12 cellular contexts compared by ENCODE assay signal in the genomic region with DNA sequence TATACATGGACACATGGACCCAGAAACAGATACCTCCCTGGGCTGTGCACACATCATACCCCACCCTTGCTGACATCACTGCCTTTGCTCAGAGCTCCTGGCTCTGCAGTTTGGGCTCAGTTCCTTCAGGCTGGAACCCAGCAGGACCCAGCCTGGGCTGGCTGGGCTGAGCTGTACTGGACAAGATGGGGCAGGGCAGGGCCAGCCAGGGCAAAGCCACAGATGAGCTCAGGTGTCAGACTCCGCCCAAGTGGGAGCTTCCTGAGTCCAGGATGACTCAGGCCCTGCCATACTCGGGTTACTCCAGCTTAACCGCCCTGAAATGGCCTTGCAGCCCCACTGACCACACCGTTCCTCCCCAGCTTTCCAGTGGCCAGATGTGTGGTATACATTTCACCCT.
DNase-seq lines count a peak whose midpoint lies in the region; ATAC-seq and TF ChIP-seq lines count a peak whose summit lies in the region.
"Had no signal": no experiment of that assay in that cellular context is flagged by ENCODE, and none has a peak within 500 bp of the region (broad histone marks: within the 10 kb centered on the region; RNA-seq: fewer than 3 reads in every experiment).

No MANE protein-coding gene starts in this region.

- peak; percentile 87 for DNase-seq in DMS53 (lab: John Stamatoyannopoulos, UW)
- no peak for DNase-seq in chondrocyte (ENCODE audit: low spot score)
- DNase-seq in mesenchymal stem cell, result peak; percentile 25
- no peak for DNase-seq in NCI-H1694 treated with DMSO at 0.1 percent for 48 hours (lab: John Stamatoyannopoulos, UW)
- no peak for DNase-seq in stimulated activated CD4-positive, alpha-beta T cell treated with anti-CD3 and anti-CD28 coated beads, Interleukin-4, amount 100 ng/mL, for 24 hours
- no peak for DNase-seq in UCSD-AML1 (lab: John Stamatoyannopoulos, UW; ENCODE audit: unreplicated experiment)
- DNase-seq: DMS153, left colon, NCI-H1092 treated with DMSO at 0.1 percent for 48 hours had no signal

- H3K4me1 Mint-ChIP-seq in chondrocyte (ENCODE audit: low read depth), result peaks cover 4% of the 10 kb centered on the region

- TF ChIP-seq RAD21 in Ishikawa (IDR thresholded peaks at IDR 0.05; ENCODE audit: low read depth), result no peak

- H3K27ac ChIP-seq in mesenchymal stem cell (ENCODE audit: low read length, poor library complexity, severe bottlenecking), result no peak overlapping the region
- H3K27ac ChIP-seq: prostate gland had no signal

- no peaks in the 10 kb centered on the region for H3K27me3 ChIP-seq in mesenchymal stem cell (ENCODE audit: control insufficient read depth in 1 of 2, insufficient read depth in 1 of 2, low read length in 2 of 2)

- H3K23ac ChIP-seq in mesenchymal stem cell (ENCODE audit: low read length in 2 of 2), result no peak overlapping the region

- TF ChIP-seq CTCF in chondrocyte (IDR thresholded peaks at IDR 0.05), result no peak

- WGBS in mesenchymal stem cell, result 75% methylated on average over 4 of the region's 4 CpGs

- H3K27ac Mint-ChIP-seq in chondrocyte (ENCODE audit: unreplicated experiment), result peak overlapping the region; percentile 41

- no peak overlapping the region for H2BK5ac ChIP-seq in mesenchymal stem cell (ENCODE audit: low read depth, low read length, poor library complexity, severe bottlenecking)

- no peak overlapping the region for H3K9ac ChIP-seq in mesenchymal stem cell (ENCODE audit: low read length)

- H2AK5ac ChIP-seq in mesenchymal stem cell (ENCODE audit: low read length, severe bottlenecking), result peak overlapping the region; percentile 21

- H4K91ac ChIP-seq in mesenchymal stem cell (ENCODE audit: low read length), result no peak overlapping the region

- H3K79me1 ChIP-seq in mesenchymal stem cell (replicated peaks; ENCODE audit: low read length, poor library complexity, severe bottlenecking), result no peaks in the 10 kb centered on the region

- no peak overlapping the region for H2BK15ac ChIP-seq in mesenchymal stem cell (ENCODE audit: low read depth, poor library complexity, severe bottlenecking)

- H3K27me3 Mint-ChIP-seq in chondrocyte (ENCODE audit: low read depth), result peaks cover 2% of the 10 kb centered on the region

- H3K9me3 Mint-ChIP-seq in chondrocyte (ENCODE audit: low read depth), result no peaks in the 10 kb centered on the region

- no peak overlapping the region for H4K8ac ChIP-seq in mesenchymal stem cell (ENCODE audit: low read length)

- no peaks in the 10 kb centered on the region for H3K36me3 ChIP-seq in mesenchymal stem cell (ENCODE audit: control insufficient read depth in 1 of 2, insufficient read depth in 2 of 2, low read depth in 1 of 2, low read length in 2 of 2)
- H3K36me3 ChIP-seq: prostate gland had no signal

- no peak overlapping the region for H3K18ac ChIP-seq in mesenchymal stem cell (ENCODE audit: low read depth in 1 of 2, low read length in 2 of 2)

- ATAC-seq in HG03280 (IDR thresholded peaks at IDR 0.05; ENCODE audit: unreplicated experiment), result no peak
- ATAC-seq: left colon had no signal

- no peak overlapping the region for H3K4me3 ChIP-seq in mesenchymal stem cell (ENCODE audit: insufficient read depth in 1 of 2, low read depth in 1 of 2, low read length in 2 of 2)
- H3K4me3 ChIP-seq: prostate gland had no signal

- no peak overlapping the region for H3K14ac ChIP-seq in mesenchymal stem cell (ENCODE audit: low read length in 2 of 2)

- H3K4me3 Mint-ChIP-seq in chondrocyte (ENCODE audit: unreplicated experiment), result no peak overlapping the region

- peak overlapping the region in 1 of 2 experiments; percentile 38 for H2BK12ac ChIP-seq in mesenchymal stem cell (ENCODE audit: low read length in 2 of 2)

- H2BK120ac ChIP-seq in mesenchymal stem cell (ENCODE audit: low read depth, low read length), result no peak overlapping the region

- H3K4me2 ChIP-seq in mesenchymal stem cell (ENCODE audit: low read length, poor library complexity, severe bottlenecking), result no peak overlapping the region

- no peaks in the 10 kb centered on the region for H3K9me3 ChIP-seq in mesenchymal stem cell (ENCODE audit: control insufficient read depth, low read length)
- H3K9me3 ChIP-seq: prostate gland had no signal

- 0 out of 2 replicates have a peak, but pooled peaks have one; percentile 7 for TF ChIP-seq EP300 in Ishikawa (IDR thresholded peaks at IDR 0.05; ENCODE audit: borderline replicate concordance)

- no peak overlapping the region for H3K4ac ChIP-seq in mesenchymal stem cell (ENCODE audit: low read depth in 1 of 2, low read length in 2 of 2)

- H3K4me1 ChIP-seq in mesenchymal stem cell (ENCODE audit: control insufficient read depth, insufficient read depth, low read depth, low read length), result peaks cover 6% of the 10 kb centered on the region

- no peak overlapping the region for H2AFZ ChIP-seq in mesenchymal stem cell (ENCODE audit: low read depth, low read length)

- H3K36me3 Mint-ChIP-seq in chondrocyte (ENCODE audit: low read depth), result no peaks in the 10 kb centered on the region

TF ChIP-seq in Ishikawa, 13 proteins besides CTCF, POLR2A, EP300 and RAD21:
- TF ChIP-seq EGR1 (IDR thresholded peaks at IDR 0.05) (no peak), FOXM1 (IDR thresholded peaks at IDR 0.05; ENCODE audit: borderline replicate concordance, low read depth) (no peak), ZBTB7A (IDR thresholded peaks at IDR 0.05; ENCODE audit: low read depth) (no peak), CEBPB (IDR thresholded peaks at IDR 0.05) (no peak), TCF12 (IDR thresholded peaks at IDR 0.05; ENCODE audit: low read depth) (no peak), CREB1 (IDR thresholded peaks at IDR 0.05; ENCODE audit: low read depth) (no peak), TAF1 (IDR thresholded peaks at IDR 0.05; ENCODE audit: low read depth) (no peak), NFIC (IDR thresholded peaks at IDR 0.05) (no peak), TEAD4 (IDR thresholded peaks at IDR 0.05) (no peak), YY1 (IDR thresholded peaks at IDR 0.05; ENCODE audit: low read depth) (no peak)
- TF ChIP-seq, protein P1, sequence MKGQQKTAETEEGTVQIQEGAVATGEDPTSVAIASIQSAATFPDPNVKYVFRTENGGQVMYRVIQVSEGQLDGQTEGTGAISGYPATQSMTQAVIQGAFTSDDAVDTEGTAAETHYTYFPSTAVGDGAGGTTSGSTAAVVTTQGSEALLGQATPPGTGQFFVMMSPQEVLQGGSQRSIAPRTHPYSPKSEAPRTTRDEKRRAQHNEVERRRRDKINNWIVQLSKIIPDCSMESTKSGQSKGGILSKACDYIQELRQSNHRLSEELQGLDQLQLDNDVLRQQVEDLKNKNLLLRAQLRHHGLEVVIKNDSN (IDR thresholded peaks at IDR 0.05), result no peak
- TF ChIP-seq, protein P2, sequence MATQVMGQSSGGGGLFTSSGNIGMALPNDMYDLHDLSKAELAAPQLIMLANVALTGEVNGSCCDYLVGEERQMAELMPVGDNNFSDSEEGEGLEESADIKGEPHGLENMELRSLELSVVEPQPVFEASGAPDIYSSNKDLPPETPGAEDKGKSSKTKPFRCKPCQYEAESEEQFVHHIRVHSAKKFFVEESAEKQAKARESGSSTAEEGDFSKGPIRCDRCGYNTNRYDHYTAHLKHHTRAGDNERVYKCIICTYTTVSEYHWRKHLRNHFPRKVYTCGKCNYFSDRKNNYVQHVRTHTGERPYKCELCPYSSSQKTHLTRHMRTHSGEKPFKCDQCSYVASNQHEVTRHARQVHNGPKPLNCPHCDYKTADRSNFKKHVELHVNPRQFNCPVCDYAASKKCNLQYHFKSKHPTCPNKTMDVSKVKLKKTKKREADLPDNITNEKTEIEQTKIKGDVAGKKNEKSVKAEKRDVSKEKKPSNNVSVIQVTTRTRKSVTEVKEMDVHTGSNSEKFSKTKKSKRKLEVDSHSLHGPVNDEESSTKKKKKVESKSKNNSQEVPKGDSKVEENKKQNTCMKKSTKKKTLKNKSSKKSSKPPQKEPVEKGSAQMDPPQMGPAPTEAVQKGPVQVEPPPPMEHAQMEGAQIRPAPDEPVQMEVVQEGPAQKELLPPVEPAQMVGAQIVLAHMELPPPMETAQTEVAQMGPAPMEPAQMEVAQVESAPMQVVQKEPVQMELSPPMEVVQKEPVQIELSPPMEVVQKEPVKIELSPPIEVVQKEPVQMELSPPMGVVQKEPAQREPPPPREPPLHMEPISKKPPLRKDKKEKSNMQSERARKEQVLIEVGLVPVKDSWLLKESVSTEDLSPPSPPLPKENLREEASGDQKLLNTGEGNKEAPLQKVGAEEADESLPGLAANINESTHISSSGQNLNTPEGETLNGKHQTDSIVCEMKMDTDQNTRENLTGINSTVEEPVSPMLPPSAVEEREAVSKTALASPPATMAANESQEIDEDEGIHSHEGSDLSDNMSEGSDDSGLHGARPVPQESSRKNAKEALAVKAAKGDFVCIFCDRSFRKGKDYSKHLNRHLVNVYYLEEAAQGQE (IDR thresholded peaks at IDR 0.05; ENCODE audit: low read depth), result no peak
- TF ChIP-seq, protein P3, sequence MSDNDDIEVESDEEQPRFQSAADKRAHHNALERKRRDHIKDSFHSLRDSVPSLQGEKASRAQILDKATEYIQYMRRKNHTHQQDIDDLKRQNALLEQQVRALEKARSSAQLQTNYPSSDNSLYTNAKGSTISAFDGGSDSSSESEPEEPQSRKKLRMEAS (IDR thresholded peaks at IDR 0.05), result no peak

Comparison
In these comparisons a context has a peak if more than half of its experiments do, and no peak if none do; other contexts are left out.
1. DNase-seq: peak in DMS53 (single experiment) and mesenchymal stem cell (single experiment); none in chondrocyte (single experiment), NCI-H1694 treated with DMSO at 0.1 percent for 48 hours (single experiment), stimulated activated CD4-positive, alpha-beta T cell treated with anti-CD3 and anti-CD28 coated beads, Interleukin-4, amount 100 ng/mL, for 24 hours (single experiment) and UCSD-AML1 (single experiment).